1 cellular context compared by ENCODE assay signal in genomic region chr12:118357327-118358007, GRCh38.
TF ChIP-seq lines count a peak whose summit lies in the region.

No MANE protein-coding gene starts in this region.

TF ChIP-seq in HEK293, 187 proteins besides CTCF, POLR2A, EP300 and RAD21 (continued from another document):
- TF ChIP-seq PRDM10 (tag by site-specific recombination; IDR thresholded peaks at IDR 0.05) (peak; percentile 35; the same call in 1 of the 2 replicates), ZNF248 (tag by site-specific recombination; IDR thresholded peaks at IDR 0.05) (no peak), ZNF114 (tag by site-specific recombination; IDR thresholded peaks at IDR 0.05) (no peak), ZXDB (tag by site-specific recombination; IDR thresholded peaks at IDR 0.05) (peak; percentile 83), HIC1 (tag by site-specific recombination; IDR thresholded peaks at IDR 0.05) (peak; percentile 40; the same call in 1 of the 2 replicates), PRDM4 (tag by site-specific recombination; IDR thresholded peaks at IDR 0.05) (0 out of 2 replicates have a peak, but pooled peaks have one; percentile 58), SP2 (tag by site-specific recombination; IDR thresholded peaks at IDR 0.05) (0 out of 2 replicates have a peak, but pooled peaks have one; percentile 7), ZNF292 (tag by site-specific recombination; IDR thresholded peaks at IDR 0.05; ENCODE audit: borderline replicate concordance, low read depth) (no peak), ZNF660 (tag by site-specific recombination; IDR thresholded peaks at IDR 0.05) (peak; percentile 64; the same call in 1 of the 2 replicates), BCL11A (tag by site-specific recombination; IDR thresholded peaks at IDR 0.05; ENCODE audit: low read depth) (0 out of 2 replicates have a peak, but pooled peaks have one; percentile 22), GLIS2 (tag by site-specific recombination; IDR thresholded peaks at IDR 0.05) (peak; percentile 20; the same call in 1 of the 2 replicates), ZNF366 (tag by site-specific recombination; conservative IDR thresholded peaks at IDR 0.05) (0 out of 2 replicates have a peak, but pooled peaks have one; percentile 19), KLF1 (tag by site-specific recombination; IDR thresholded peaks at IDR 0.05) (peak; percentile 51; the same call in 1 of the 2 replicates), ZNF501 (tag by site-specific recombination; IDR thresholded peaks at IDR 0.05) (no peak), SP7 (tag by site-specific recombination; IDR thresholded peaks at IDR 0.05) (peak; percentile 97), TCF7L2 (IDR thresholded peaks at IDR 0.05; ENCODE audit: borderline replicate concordance, low read depth, low read length) (peak; percentile 89), ZNF561 (tag by site-specific recombination; IDR thresholded peaks at IDR 0.05; ENCODE audit: borderline replicate concordance) (peak; percentile 78), ZNF10 (tag by site-specific recombination; IDR thresholded peaks at IDR 0.05) (peak; percentile 86), ZSCAN30 (tag by site-specific recombination; IDR thresholded peaks at IDR 0.05) (0 out of 2 replicates have a peak, but pooled peaks have one; percentile 48)
TF ChIP-seq in HEK293: peak in this region for 48.
